In the genomic region with DNA sequence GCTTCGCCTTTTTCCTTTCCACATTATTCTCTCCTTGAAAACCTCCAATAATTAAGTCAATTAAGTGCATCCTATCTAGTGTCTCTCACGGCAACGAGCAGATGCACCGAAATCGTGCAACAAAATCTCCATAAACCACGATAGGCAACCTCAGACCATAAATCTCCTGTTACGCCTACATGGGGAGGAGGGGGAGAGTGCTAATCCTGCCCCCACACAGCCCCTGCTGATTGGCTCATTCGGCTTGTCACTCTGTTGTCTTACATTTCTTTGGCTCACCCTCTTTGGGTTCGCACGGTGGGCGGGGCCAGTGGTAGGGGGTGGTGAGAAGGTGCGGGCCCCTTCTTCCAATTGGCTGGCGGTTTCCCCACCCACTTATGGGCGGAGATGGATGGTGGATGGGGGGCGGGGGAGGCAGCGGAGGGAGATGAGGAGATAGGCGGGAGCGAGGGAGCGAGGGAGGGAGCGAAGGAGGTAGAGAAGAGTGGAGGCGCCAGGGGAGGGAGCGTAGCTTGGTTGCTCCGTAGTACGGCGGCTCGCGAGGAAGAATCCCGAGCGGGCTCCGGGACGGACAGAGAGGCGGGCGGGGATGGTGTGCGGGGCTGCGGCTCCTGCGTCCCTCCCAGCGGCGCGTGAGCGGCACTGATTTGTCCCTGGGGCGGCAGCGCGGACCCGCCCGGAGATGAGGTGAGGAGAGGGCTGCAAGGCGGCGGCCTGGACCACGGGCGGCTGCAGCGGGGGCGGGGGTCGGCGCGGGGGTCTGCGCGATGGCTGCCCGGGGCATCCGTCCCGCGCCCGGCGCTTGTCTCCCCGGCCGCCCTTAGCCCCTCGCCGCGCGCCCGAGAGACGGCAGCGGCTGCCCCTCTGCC, we compare ENCODE assay signal across 8 cellular contexts. TPM values are rescaled to one million over a fixed set of nuclear protein-coding genes. Genes with fewer than 3 reads are reported as not detected.
DNase-seq lines count a peak whose midpoint lies in the region; ATAC-seq and TF ChIP-seq lines count a peak whose summit lies in the region.

A gene (plus strand): TSS at position 475 of the 869 bp plus-strand sequence. CDS start 76,328 bp downstream, outside the sequence.

- peaks cover 3 to 18% (median 5%) of the 10 kb centered on the region in 3 donors for H3K27me3 Mint-ChIP-seq in immature natural killer cell (ENCODE audit: low read depth in 3 of 3)

- peak within 1 kb of the TSS; percentile 77 to 98 (median 97) for H3K27ac Mint-ChIP-seq in immature natural killer cell

- H3K36me3 Mint-ChIP-seq in immature natural killer cell: peaks cover 0 to 4% (median 3%) of the 10 kb centered on the region in 3 donors

- TF ChIP-seq CTCF in AG04449 (IDR thresholded peaks at IDR 0.05; ENCODE audit: insufficient read depth, low read length, missing control alignments): no peak

- H3K9me3 Mint-ChIP-seq in immature natural killer cell: no peaks in the 10 kb centered on the region

- peak within 1 kb of the TSS; percentile 93 to 99 (median 98) for H3K4me3 Mint-ChIP-seq in immature natural killer cell

- CTCF ChIA-PET in AG04449 (lab: Yijun Ruan, JAX): no interaction called here

- H3K4me1 Mint-ChIP-seq in immature natural killer cell: peaks cover 15 to 34% of the 10 kb centered on the region in 2 donors

- POLR2A ChIA-PET in AG04449 (lab: Yijun Ruan, JAX): interaction anchor here (0.5 to 1.0 kb wide), 3 partner anchors 48 to 1078 kb away, joined by 3 read pairs; no protein-coding TSS in a partner anchor

- peak within 1 kb of the TSS; percentile 90 for H3K4me3 ChIP-seq in AG04449 (ENCODE audit: low read depth, low read length)

- peak; percentile 98 for DNase-seq in AG04449 (ENCODE audit: low read depth, low spot score)
- peak; percentile 96 for DNase-seq in NCI-H226
- DNase-seq in activated CD4-positive, CD25-positive, alpha-beta regulatory T cell (lab: John Stamatoyannopoulos, UW): peak; percentile 98 to 99 (median 99)
- DNase-seq in central memory CD4-positive, alpha-beta T cell: peak; percentile 99
- peak; percentile 99 for DNase-seq in immature natural killer cell
- peak; percentile 99 for DNase-seq in smooth muscle cell of the brain vasculature (ENCODE audit: low read depth, low spot score)

- ATAC-seq in GM18907 (IDR thresholded peaks at IDR 0.05; ENCODE audit: unreplicated experiment) (peak; percentile 88), HG03196 (IDR thresholded peaks at IDR 0.05; ENCODE audit: unreplicated experiment) (peak; percentile 85)

RNA-seq across cellular contexts. Expression of the gene that starts here (rescaled TPM):
- under 1 TPM in 2 of 3 donors, not detected in 1; 0.50 to 0.57 TPM for polyA plus RNA-seq in immature natural killer cell

Comparison
In these comparisons a context has a peak if more than half of its experiments do, and no peak if none do; other contexts are left out.
1. Peak in every context shown above with its lines: DNase-seq, ATAC-seq and H3K4me3 ChIP-seq.
2. Peak in DNase-seq in immature natural killer cell; RNA of the gene not detected or under 1 TPM.